7 cellular contexts compared by ENCODE assay signal in genomic region chr11:114163231-114163631, GRCh38.
DNase-seq lines count a peak whose midpoint lies in the region; ATAC-seq and TF ChIP-seq lines count a peak whose summit lies in the region.

No MANE protein-coding gene starts in this region.

- POLR2A ChIA-PET in IMR-90 (lab: Charles Lee; ENCODE audit: unreplicated experiment), result no interaction called here

- no peak overlapping the region for H2BK20ac ChIP-seq in IMR-90 (ENCODE audit: low read depth, low read length)

- H4K91ac ChIP-seq in IMR-90 (ENCODE audit: insufficient read depth, low read depth, low read length), result no peak overlapping the region

- no peak for TF ChIP-seq CTCF in IMR-90 (conservative IDR thresholded peaks at IDR 0.05; ENCODE audit: low read depth, low read length)
- no peak for TF ChIP-seq CTCF in brain (conservative IDR thresholded peaks at IDR 0.05)
- TF ChIP-seq CTCF in left lung (IDR thresholded peaks at IDR 0.05), result no peak
- TF ChIP-seq CTCF in suprapubic skin (IDR thresholded peaks at IDR 0.05), result no peak

- dilution Hi-C loops in IMR-90 (cut with HindIII; ENCODE audit: low sequenced_read_pairs, unreplicated experiment), result no loop called here

- no TSS peak for BruUV-seq in IMR-90 (replicated peaks; lab: Mats Ljungman, UMichigan)

- in situ Hi-C loops in IMR-90 (cut with MboI; ENCODE audit: low sequenced_read_pairs), result no loop called here

- H2BK120ac ChIP-seq in IMR-90 (ENCODE audit: low read depth, low read length), result no peak overlapping the region

- H3K4ac ChIP-seq in IMR-90 (ENCODE audit: low read depth, low read length), result no peak overlapping the region

- no peak overlapping the region for H3K14ac ChIP-seq in IMR-90 (replicated peaks; ENCODE audit: low read depth, low read length)

- no peak overlapping the region for H4K5ac ChIP-seq in IMR-90 (ENCODE audit: low read depth, low read length)

- no peak for ATAC-seq in IMR-90 (ENCODE audit: low read depth)
- ATAC-seq in left lung, result no peak
- no peak for ATAC-seq in GM18858 (IDR thresholded peaks at IDR 0.05; ENCODE audit: unreplicated experiment)
- ATAC-seq in GM19328 (IDR thresholded peaks at IDR 0.05; ENCODE audit: unreplicated experiment), result no peak
- ATAC-seq in GM21447 (IDR thresholded peaks at IDR 0.05; ENCODE audit: unreplicated experiment), result no peak

- H3K36me3 Mint-ChIP-seq in brain, result no peaks in the 10 kb centered on the region

- H3K9me3 ChIP-seq in IMR-90 (ENCODE audit: control insufficient read depth, insufficient read depth, low read length) (no peaks in the 10 kb centered on the region), left lung (no peaks in the 10 kb centered on the region), suprapubic skin (no peaks in the 10 kb centered on the region)

- H3K27ac ChIP-seq in IMR-90 (ENCODE audit: insufficient read depth, low read length) (no peak overlapping the region), left lung (peak overlapping the region; percentile 75 to 84), suprapubic skin (peak overlapping the region; percentile 100)

- no peak overlapping the region for H3K56ac ChIP-seq in IMR-90 (ENCODE audit: extremely low read depth, insufficient read depth, low read length)

- no peak overlapping the region for H3K9ac ChIP-seq in IMR-90 (ENCODE audit: low read depth, low read length)

- H3K18ac ChIP-seq in IMR-90 (ENCODE audit: low read depth, low read length), result no peak overlapping the region; the same call in 1 of the 2 replicates

- H3K27me3 Mint-ChIP-seq in brain, result peaks cover 7% of the 10 kb centered on the region

- no peak overlapping the region for H2BK5ac ChIP-seq in IMR-90 (ENCODE audit: low read depth, low read length, poor library complexity, severe bottlenecking)

- H3K36me3 ChIP-seq in IMR-90 (ENCODE audit: control insufficient read depth, insufficient read depth, low read length) (no peaks in the 10 kb centered on the region), left lung (peaks cover 0 to 6% of the 10 kb centered on the region in 2 donors), suprapubic skin (peaks cover 5% of the 10 kb centered on the region)

- WGBS in IMR-90 (ENCODE audit: extremely low coverage in 2 of 2, insufficient read length in 1 of 2), 2 experiments, result no CpG with 5 or more reads among the region's 7 CpGs
- WGBS in suprapubic skin, result 19% methylated on average over 7 of the region's 7 CpGs

- peak overlapping the region; percentile 37; the same call in 1 of the 2 replicates for H3K4me2 ChIP-seq in IMR-90 (ENCODE audit: low read depth, low read length)

- peaks cover 0 to 25% (median 0%) of the 10 kb centered on the region in 5 experiments for H3K9me3 Mint-ChIP-seq in brain

- no peak for TF ChIP-seq RAD21 in IMR-90 (IDR thresholded peaks at IDR 0.05; ENCODE audit: low read length)

- H3K27me3 ChIP-seq in IMR-90 (ENCODE audit: control insufficient read depth, insufficient read depth, low read length), result peaks cover 49% of the 10 kb centered on the region
- H3K27me3 ChIP-seq in left lung, result no peaks in the 10 kb centered on the region
- no peaks in the 10 kb centered on the region for H3K27me3 ChIP-seq in suprapubic skin

- H3K4me1 Mint-ChIP-seq in brain, result peaks cover 100% of the 10 kb centered on the region

- peaks cover 3% of the 10 kb centered on the region; the same call in 1 of the 2 replicates for H4K20me1 ChIP-seq in IMR-90 (ENCODE audit: insufficient read depth, low read length)

- H3K4me3 Mint-ChIP-seq in brain, result peak overlapping the region; percentile 67 to 78 (median 70)

- peak overlapping the region; percentile 83 to 97 (median 90) for H3K27ac Mint-ChIP-seq in brain

- no peak overlapping the region for H3K23ac ChIP-seq in IMR-90 (ENCODE audit: low read depth, low read length)

- H3K9me1 ChIP-seq in IMR-90 (ENCODE audit: insufficient read depth, low read length), result peaks cover 3% of the 10 kb centered on the region; the same call in 1 of the 2 replicates

- TF ChIP-seq POLR2A in IMR-90 (IDR thresholded peaks at IDR 0.05; ENCODE audit: low read depth, low read length) (no peak), suprapubic skin (IDR thresholded peaks at IDR 0.05) (no peak)

- no peaks in the 10 kb centered on the region for H3K79me1 ChIP-seq in IMR-90 (ENCODE audit: low read depth in 1 of 2, low read length in 2 of 2)

- CTCF ChIA-PET in IMR-90 (lab: Yijun Ruan, JAX), result interaction anchor here (0.7 kb wide), 2 partner anchors 13 to 49 kb away, joined by 3 to 4 read pairs; no protein-coding TSS in a partner anchor

- H2AK5ac ChIP-seq in IMR-90 (ENCODE audit: low read depth, low read length), result 0 out of 2 replicates have a peak overlapping the region, but pooled peaks have one; percentile 9

- no peak overlapping the region for H2AK9ac ChIP-seq in IMR-90 (replicated peaks; ENCODE audit: low read depth, low read length, poor library complexity)

- peak; percentile 5 for DNase-seq in IMR-90
- DNase-seq in left lung, result no peak
- DNase-seq in suprapubic skin (ENCODE audit: low spot score in 2 of 2), result no peak

- H3K4me3 ChIP-seq in IMR-90 (ENCODE audit: insufficient read depth, low read depth, low read length) (no peak overlapping the region), left lung (no peak overlapping the region), suprapubic skin (peak overlapping the region; percentile 26)

- H3K4me1 ChIP-seq in IMR-90 (ENCODE audit: control insufficient read depth, insufficient read depth, low read length) (peaks cover 16% of the 10 kb centered on the region; the same call in 1 of the 2 replicates), left lung (peaks cover 86 to 99% of the 10 kb centered on the region in 2 donors), suprapubic skin (peaks cover 96% of the 10 kb centered on the region)

- H2BK15ac ChIP-seq in IMR-90 (ENCODE audit: low read depth, low read length), result no peak overlapping the region

- H4K8ac ChIP-seq in IMR-90 (ENCODE audit: low read depth in 2 of 2, low read length in 2 of 2), result no peak overlapping the region

- no peak for TF ChIP-seq EP300 in suprapubic skin (IDR thresholded peaks at IDR 0.05)

- intact Hi-C loops in IMR-90 (cut with micrococcal nuclease) (loop anchor here (5.0 to 10.0 kb wide), 3 partner anchors 99 to 288 kb away; partner anchors contain the start of gene USP28), left lung (cut with DNase I) (loop anchor here in 1 of 2 donors (10.0 kb wide), 1 partner anchor 98 kb away; no protein-coding TSS in a partner anchor)

- no peak overlapping the region for H2AFZ ChIP-seq in IMR-90 (replicated peaks; ENCODE audit: low read length, poor library complexity)

TF ChIP-seq in IMR-90, 13 proteins besides CTCF, POLR2A, EP300 and RAD21:
- no peak for TF ChIP-seq BHLHE40 (IDR thresholded peaks at IDR 0.05; ENCODE audit: low read depth, low read length)
- no peak for TF ChIP-seq MXI1 (IDR thresholded peaks at IDR 0.05; ENCODE audit: borderline replicate concordance, low read depth, low read length)
- TF ChIP-seq USF2 (IDR thresholded peaks at IDR 0.05; ENCODE audit: low read depth, low read length), result no peak
- TF ChIP-seq FOS (IDR thresholded peaks at IDR 0.05; ENCODE audit: low read depth, low read length), result no peak
- no peak for TF ChIP-seq ELK1 (IDR thresholded peaks at IDR 0.05; ENCODE audit: borderline replicate concordance, low read depth, low read length)
- TF ChIP-seq SMC3 (IDR thresholded peaks at IDR 0.05; ENCODE audit: low read depth, low read length), result no peak
- no peak for TF ChIP-seq MAFK (IDR thresholded peaks at IDR 0.05; ENCODE audit: low read depth, low read length)
- no peak for TF ChIP-seq MAZ (IDR thresholded peaks at IDR 0.05; ENCODE audit: borderline replicate concordance, low read depth, low read length)
- TF ChIP-seq CHD1 (IDR thresholded peaks at IDR 0.05; ENCODE audit: low read depth, low read length), result no peak
